8 cellular contexts compared by ENCODE assay signal in genomic region chr14:50083467-50084337, GRCh38. TPM values are rescaled to one million over a fixed set of nuclear protein-coding genes. Genes with fewer than 3 reads are reported as not detected.
DNase-seq lines count a peak whose midpoint lies in the region; ATAC-seq, FAIRE-seq and TF ChIP-seq lines count a peak whose summit lies in the region.

No MANE protein-coding gene starts in this region.

- H3K27ac Mint-ChIP-seq in CD4-positive, alpha-beta T cell: peak overlapping the region; percentile 93

- no peaks in the 10 kb centered on the region for H3K9me3 Mint-ChIP-seq in CD4-positive, alpha-beta T cell

- peaks cover 73% of the 10 kb centered on the region for H3K4me1 Mint-ChIP-seq in CD4-positive, alpha-beta T cell (ENCODE audit: low read depth)

- no peaks in the 10 kb centered on the region for H3K27me3 ChIP-seq in CD4-positive, alpha-beta T cell (ENCODE audit: control insufficient read depth, insufficient read depth, low read length)
- H3K27me3 ChIP-seq in OCI-LY3 (ENCODE audit: low read depth, low read length): no peaks in the 10 kb centered on the region
- no peaks in the 10 kb centered on the region for H3K27me3 ChIP-seq in adipocyte (replicated peaks; ENCODE audit: control insufficient read depth, insufficient read depth, low read length)

- no peak overlapping the region for H2AFZ ChIP-seq in OCI-LY3 (ENCODE audit: low read depth, low read length)

- POLR2A ChIA-PET in CD4-positive, alpha-beta T cell (lab: Charles Lee): interaction anchor here (1.0 to 5.5 kb wide), 10 partner anchors 13 to 221 kb away, joined by 3 to 83 read pairs (median 26); no protein-coding TSS in a partner anchor

- peak overlapping the region; percentile 32 for H3K4me3 Mint-ChIP-seq in CD4-positive, alpha-beta T cell

- no peak for TF ChIP-seq CTCF in CD4-positive, alpha-beta T cell (IDR thresholded peaks at IDR 0.05)
- TF ChIP-seq CTCF in OCI-LY3 (IDR thresholded peaks at IDR 0.05; ENCODE audit: low read depth, low read length): no peak

- no peaks in the 10 kb centered on the region for H3K79me2 ChIP-seq in OCI-LY3 (ENCODE audit: low read length)

- H3K9me3 ChIP-seq in CD4-positive, alpha-beta T cell (ENCODE audit: control insufficient read depth, low read length): no peaks in the 10 kb centered on the region
- H3K9me3 ChIP-seq in OCI-LY3 (ENCODE audit: insufficient read depth, low read length) (no peaks in the 10 kb centered on the region), adipocyte (ENCODE audit: control insufficient read depth, low read length) (no peaks in the 10 kb centered on the region)

- no peaks in the 10 kb centered on the region for H3K27me3 Mint-ChIP-seq in CD4-positive, alpha-beta T cell

- peak overlapping the region; percentile 68 for H3K4me2 ChIP-seq in OCI-LY3 (ENCODE audit: low read length)

- H4K20me1 ChIP-seq in OCI-LY3 (ENCODE audit: insufficient read depth, low read length): no peaks in the 10 kb centered on the region

- H3K4me1 ChIP-seq in OCI-LY3 (ENCODE audit: low read length): peaks cover 81% of the 10 kb centered on the region
- H3K4me1 ChIP-seq in adipocyte (ENCODE audit: control insufficient read depth, insufficient read depth, low read length): no peaks in the 10 kb centered on the region

- H3K9ac ChIP-seq in OCI-LY3 (ENCODE audit: low read length) (peak overlapping the region; percentile 95), adipocyte (ENCODE audit: low read length) (no peak overlapping the region)

- H3K36me3 Mint-ChIP-seq in CD4-positive, alpha-beta T cell (ENCODE audit: low read depth): no peaks in the 10 kb centered on the region

- no peak for FAIRE-seq in urothelium cell line (lab: Jason Lieb, UNC)

- ATAC-seq in CD4-positive, alpha-beta T cell (ENCODE audit: poor library complexity): peak; percentile 47
- peak; percentile 33 for ATAC-seq in GM21619 (IDR thresholded peaks at IDR 0.05; ENCODE audit: unreplicated experiment)
- ATAC-seq in left lobe of liver: no peak

- H3K36me3 ChIP-seq in OCI-LY3 (replicated peaks; ENCODE audit: low read depth, low read length): peaks cover 7% of the 10 kb centered on the region
- peaks cover 3% of the 10 kb centered on the region for H3K36me3 ChIP-seq in adipocyte (ENCODE audit: control insufficient read depth, insufficient read depth, low read length, severe bottlenecking)

- CTCF ChIA-PET in CD4-positive, alpha-beta T cell (lab: Charles Lee): interaction anchor here (0.6 to 3.8 kb wide), 5 partner anchors 21 to 222 kb away, joined by 4 to 26 read pairs (median 12); no protein-coding TSS in a partner anchor

- intact Hi-C loops in CD4-positive, alpha-beta T cell (cut with DNase I, micrococcal nuclease): loop anchor here (1.0 to 5.0 kb wide), 9 partner anchors 13 to 221 kb away; partner anchors contain the start of gene ARF6 (in 1 of the 2)

- peak overlapping the region; percentile 97 for H3K27ac ChIP-seq in CD4-positive, alpha-beta T cell (ENCODE audit: low read depth, low read length)
- H3K27ac ChIP-seq in OCI-LY3 (ENCODE audit: low read length): peak overlapping the region; percentile 98

- H3K4me3 ChIP-seq in OCI-LY3 (ENCODE audit: low read length) (peak overlapping the region; percentile 66), adipocyte (ENCODE audit: low read length) (no peak overlapping the region)

- peak in 7 of 10 experiments; percentile 14 to 45 (median 34) for DNase-seq in CD4-positive, alpha-beta T cell
- DNase-seq in adipocyte (ENCODE audit: low read depth) (peak; percentile 52), urothelium cell line (ENCODE audit: low spot score) (no peak), hepatic stellate cell (ENCODE audit: low spot score) (no peak), left lobe of liver (ENCODE audit: low spot score) (no peak)
- peak; percentile 63 for DNase-seq in stimulated activated CD4-positive, alpha-beta T cell treated with anti-CD3 and anti-CD28 coated beads, Interleukin-4, amount 100 ng/mL, for 1 hour

RNA-seq across cellular contexts. Expression of gene VCPKMT, which starts 32.7 kb away (rescaled TPM):
- 10 to 100 TPM; 30.4 to 32.4 TPM for total RNA-seq in CD4-positive, alpha-beta T cell
- 3.8 TPM for total RNA-seq in left lobe of liver

Comparison
In these comparisons a context has a peak if more than half of its experiments do, and no peak if none do; other contexts are left out.
1. DNase-seq: peak in CD4-positive, alpha-beta T cell (7 of 10), adipocyte (single experiment) and stimulated activated CD4-positive, alpha-beta T cell treated with anti-CD3 and anti-CD28 coated beads, Interleukin-4, amount 100 ng/mL, for 1 hour (single experiment); none in urothelium cell line (single experiment), hepatic stellate cell (single experiment) and left lobe of liver (single experiment).